ENCODE assay signal across 29 cellular contexts in the genomic region with DNA sequence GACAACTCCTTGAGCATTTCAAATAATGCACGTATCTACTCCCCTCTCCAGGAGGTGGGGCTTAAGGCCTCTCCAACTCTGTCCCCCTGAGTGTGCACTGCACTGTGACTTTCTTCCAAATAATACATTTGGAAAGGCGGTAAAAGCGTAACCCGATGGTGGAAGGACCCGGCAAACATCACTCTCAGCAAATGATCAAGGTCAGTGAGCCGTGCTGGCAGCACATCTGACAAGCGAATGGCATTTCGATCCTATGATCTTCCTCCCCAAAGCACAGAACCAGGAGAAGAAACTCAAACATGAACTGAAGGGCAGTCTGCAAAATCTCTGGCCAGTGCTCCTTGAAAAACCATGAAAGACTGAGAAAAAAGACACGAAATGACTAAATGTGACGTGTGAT.
"Had no signal": no experiment of that assay in that cellular context is flagged by ENCODE, and none has a peak within 500 bp of the region (broad histone marks: within the 10 kb centered on the region; RNA-seq: fewer than 3 reads in every experiment).

No MANE protein-coding gene starts in this region.

- H3K9me3 Mint-ChIP-seq: natural killer cell; nephron progenitor cell; neural crest cell; stimulated activated effector memory CD8-positive, alpha-beta T cell treated with anti-CD3 and anti-CD28 coated beads, Interleukin-12 subunit alpha, Interleukin-12 subunit beta, amount 100 ng/mL, for 72 hours; stimulated activated naive B cell treated with anti-CD40 and anti-IgM and Interleukin-4, amounts not matched to agents 10 μg/mL and 1 μg/mL and 100 μg/mL, for 72 hours; stimulated activated naive CD8-positive, alpha-beta T cell treated with anti-CD3 and anti-CD28 coated beads, Interleukin-15, Interleukin-2, amounts not matched to agents 100 ng/mL and 50 ng/mL, for 24 hours had no signal

- H3K79me2 ChIP-seq: parathyroid adenoma had no signal

- H3K36me3 Mint-ChIP-seq: natural killer cell had no signal

- H3K27ac ChIP-seq: ovary, parathyroid adenoma, psoas muscle, right lobe of liver, skin epidermis, stomach, thoracic aorta, thyroid gland, tibial nerve, upper lobe of left lung, vagina had no signal

- H3K4me3 ChIP-seq: ovary, psoas muscle, right lobe of liver, skin epidermis, smooth muscle cell, stomach, thoracic aorta, thyroid gland, tibial nerve, upper lobe of left lung, vagina had no signal

- DNase-seq: naive thymus-derived CD4-positive, alpha-beta T cell; natural killer cell; nephron progenitor cell; occipital lobe; stimulated activated CD4-positive, alpha-beta T cell treated with anti-CD3 and anti-CD28 coated beads, Interleukin-15, amount 100 ng/mL, for 24 hours; stimulated activated CD4-positive, alpha-beta T cell treated with anti-CD3 and anti-CD28 coated beads, Interleukin-2, amount 100 ng/mL, for 24 hours; stimulated activated CD4-positive, alpha-beta T cell treated with anti-CD3 and anti-CD28 coated beads, Interleukin-2, amount 100 ng/mL, for 48 hours; stimulated activated CD4-positive, alpha-beta T cell treated with anti-CD3 and anti-CD28 coated beads, Interleukin-4, amount 100 ng/mL, for 24 hours; stimulated activated naive B cell treated with anti-CD40 and anti-IgM and Interleukin-4, amounts not matched to agents 10 μg/mL and 1 μg/mL and 100 μg/mL, for 72 hours; stimulated activated naive CD4-positive, alpha-beta T cell treated with Interleukin-2 at 50 U/mL for 16 hours; stomach; thyroid gland; trophoblast cell; upper lobe of left lung had no signal

- H3K27ac Mint-ChIP-seq: natural killer cell; nephron progenitor cell; progenitor cell of endocrine pancreas; stimulated activated effector memory CD8-positive, alpha-beta T cell treated with anti-CD3 and anti-CD28 coated beads, Interleukin-12 subunit alpha, Interleukin-12 subunit beta, amount 100 ng/mL, for 72 hours; stimulated activated naive B cell treated with anti-CD40 and anti-IgM and Interleukin-4, amounts not matched to agents 10 μg/mL and 1 μg/mL and 100 μg/mL, for 72 hours; stimulated activated naive CD8-positive, alpha-beta T cell treated with anti-CD3 and anti-CD28 coated beads, Interleukin-15, Interleukin-2, amounts not matched to agents 100 ng/mL and 50 ng/mL, for 24 hours had no signal

- H2AFZ ChIP-seq: parathyroid adenoma had no signal

- H3K36me3 ChIP-seq: ovary had no signal

- H3K27me3 Mint-ChIP-seq: naive thymus-derived CD4-positive, alpha-beta T cell; progenitor cell of endocrine pancreas; stimulated activated naive B cell treated with anti-CD40 and anti-IgM and Interleukin-4, amounts not matched to agents 10 μg/mL and 1 μg/mL and 100 μg/mL, for 72 hours; stimulated activated naive CD8-positive, alpha-beta T cell treated with anti-CD3 and anti-CD28 coated beads, Interleukin-15, Interleukin-2, amounts not matched to agents 100 ng/mL and 50 ng/mL, for 24 hours had no signal

- H3K4me1 Mint-ChIP-seq: neural crest cell; stimulated activated naive B cell treated with anti-CD40 and anti-IgM and Interleukin-4, amounts not matched to agents 10 μg/mL and 1 μg/mL and 100 μg/mL, for 72 hours had no signal

- H3K4me2 ChIP-seq: smooth muscle cell had no signal

- FAIRE-seq: urothelium cell line had no signal

- H3K27me3 ChIP-seq: ovary, right lobe of liver, stomach, thyroid gland, tibial nerve, upper lobe of left lung, vagina had no signal

- H3K9me3 ChIP-seq: ovary, psoas muscle, right lobe of liver, thyroid gland had no signal

- H3K4me3 Mint-ChIP-seq: naive thymus-derived CD4-positive, alpha-beta T cell; natural killer cell; nephron progenitor cell; neural crest cell; stimulated activated effector memory CD8-positive, alpha-beta T cell treated with anti-CD3 and anti-CD28 coated beads, Interleukin-12 subunit alpha, Interleukin-12 subunit beta, amount 100 ng/mL, for 72 hours; stimulated activated naive B cell treated with anti-CD40 and anti-IgM and Interleukin-4, amounts not matched to agents 10 μg/mL and 1 μg/mL and 100 μg/mL, for 72 hours; stimulated activated naive CD8-positive, alpha-beta T cell treated with anti-CD3 and anti-CD28 coated beads, Interleukin-15, Interleukin-2, amounts not matched to agents 100 ng/mL and 50 ng/mL, for 24 hours had no signal

- ATAC-seq: naive thymus-derived CD4-positive, alpha-beta T cell; natural killer cell; psoas muscle; right cardiac atrium; stimulated activated effector memory CD8-positive, alpha-beta T cell treated with anti-CD3 and anti-CD28 coated beads, Interleukin-12 subunit alpha, Interleukin-12 subunit beta, amount 100 ng/mL, for 72 hours; stimulated activated naive B cell treated with anti-CD40 and anti-IgM and Interleukin-4, amounts not matched to agents 10 μg/mL and 1 μg/mL and 100 μg/mL, for 72 hours had no signal

- H3K4me1 ChIP-seq: parathyroid adenoma, psoas muscle, right lobe of liver, stomach, thyroid gland, tibial nerve, vagina had no signal

- H3K9ac ChIP-seq: parathyroid adenoma had no signal
